34 cellular contexts compared by ENCODE assay signal in genomic region chr15:25727867-25728600, GRCh38.
DNase-seq lines count a peak whose midpoint lies in the region; ATAC-seq and TF ChIP-seq lines count a peak whose summit lies in the region.
"Had no signal": no experiment of that assay in that cellular context is flagged by ENCODE, and none has a peak within 500 bp of the region (broad histone marks: within the 10 kb centered on the region; RNA-seq: fewer than 3 reads in every experiment).

No MANE protein-coding gene starts in this region.

- H3K4me2 ChIP-seq in neuronal stem cell (ENCODE audit: insufficient read depth, low read length, poor library complexity, severe bottlenecking) = no peak overlapping the region

- H3K79me1 ChIP-seq in neuronal stem cell (ENCODE audit: low read depth, low read length) = no peaks in the 10 kb centered on the region

- H3K36me3 Mint-ChIP-seq in activated naive CD8-positive, alpha-beta T cell treated with anti-CD3 and anti-CD28 coated beads, Interleukin-2, amount 50 U/mL, for 24 hours (ENCODE audit: low read depth) = peaks cover 6% of the 10 kb centered on the region
- peaks cover 8% of the 10 kb centered on the region for H3K36me3 Mint-ChIP-seq in activated naive CD8-positive, alpha-beta T cell treated with anti-CD3 and anti-CD28 coated beads for 36 hours
- no peaks in the 10 kb centered on the region for H3K36me3 Mint-ChIP-seq in stimulated activated memory B cell treated with anti-CD40 and anti-IgM and Interleukin-4, amounts not matched to agents 10 μg/mL and 1 μg/mL and 100 μg/mL, for 72 hours

- no peak overlapping the region for H3K14ac ChIP-seq in neuronal stem cell (ENCODE audit: low read length)

- H3K4me3 ChIP-seq in esophagus muscularis mucosa = no peak overlapping the region
- no peak overlapping the region for H3K4me3 ChIP-seq in neuronal stem cell (ENCODE audit: low read length in 2 of 2)
- H3K4me3 ChIP-seq: adrenal gland, esophagus squamous epithelium, lung, mucosa of descending colon, pancreas, thyroid gland had no signal

- H3K27me3 ChIP-seq in esophagus muscularis mucosa (no peaks in the 10 kb centered on the region), neuronal stem cell (ENCODE audit: control insufficient read depth in 3 of 3, insufficient read depth in 3 of 3, low read depth in 1 of 3, low read length in 3 of 3) (no peaks in the 10 kb centered on the region)
- H3K27me3 ChIP-seq: adrenal gland, esophagus squamous epithelium, pancreas, thyroid gland had no signal

- TF ChIP-seq EP300 in esophagus muscularis mucosa (IDR thresholded peaks at IDR 0.05) = no peak

- H3K27ac Mint-ChIP-seq in activated naive CD8-positive, alpha-beta T cell treated with anti-CD3 and anti-CD28 coated beads, Interleukin-2, amount 50 U/mL, for 24 hours = no peak overlapping the region
- H3K27ac Mint-ChIP-seq in activated naive CD8-positive, alpha-beta T cell treated with anti-CD3 and anti-CD28 coated beads for 36 hours = no peak overlapping the region
- H3K27ac Mint-ChIP-seq in stimulated activated memory B cell treated with anti-CD40 and anti-IgM and Interleukin-4, amounts not matched to agents 10 μg/mL and 1 μg/mL and 100 μg/mL, for 72 hours = no peak overlapping the region
- H3K27ac Mint-ChIP-seq: B cell; CD8-positive, alpha-beta T cell; nephron progenitor cell had no signal

- no peak for TF ChIP-seq CTCF in esophagus muscularis mucosa (IDR thresholded peaks at IDR 0.05)

- H3K9me3 ChIP-seq in esophagus muscularis mucosa = no peaks in the 10 kb centered on the region
- no peaks in the 10 kb centered on the region for H3K9me3 ChIP-seq in neuronal stem cell (replicated peaks in 1 of 2; ENCODE audit: control insufficient read depth in 2 of 2, insufficient read depth in 1 of 2, low read depth in 1 of 2, low read length in 2 of 2)
- H3K9me3 ChIP-seq: adrenal gland, esophagus squamous epithelium, pancreas, thyroid gland had no signal

- H3K9me3 Mint-ChIP-seq in activated naive CD8-positive, alpha-beta T cell treated with anti-CD3 and anti-CD28 coated beads, Interleukin-2, amount 50 U/mL, for 24 hours = no peaks in the 10 kb centered on the region
- no peaks in the 10 kb centered on the region for H3K9me3 Mint-ChIP-seq in activated naive CD8-positive, alpha-beta T cell treated with anti-CD3 and anti-CD28 coated beads for 36 hours
- H3K9me3 Mint-ChIP-seq in stimulated activated memory B cell treated with anti-CD40 and anti-IgM and Interleukin-4, amounts not matched to agents 10 μg/mL and 1 μg/mL and 100 μg/mL, for 72 hours = no peaks in the 10 kb centered on the region
- H3K9me3 Mint-ChIP-seq: activated T-cell treated with anti-CD3 and anti-CD28 coated beads, Interleukin-2, amount 50 U/mL, for 4 hours; CD8-positive, alpha-beta T cell; central memory CD8-positive, alpha-beta T cell; nephron progenitor cell; stimulated activated naive CD8-positive, alpha-beta T cell treated with anti-CD3 and anti-CD28 coated beads, Interleukin-15, amount 100 ng/mL, for 72 hours had no signal

- peak; percentile 16 for ATAC-seq in activated naive CD8-positive, alpha-beta T cell treated with anti-CD3 and anti-CD28 coated beads, Interleukin-2, amount 50 U/mL, for 24 hours
- ATAC-seq in stimulated activated memory B cell treated with anti-CD40 and anti-IgM and Interleukin-4, amounts not matched to agents 10 μg/mL and 1 μg/mL and 100 μg/mL, for 72 hours = no peak
- ATAC-seq: activated CD4-positive, CD25-positive, alpha-beta regulatory T cell treated with anti-CD3 and anti-CD28 coated beads, Interleukin-2, amount 50 U/mL, for 24 hours; activated T-cell treated with anti-CD3 and anti-CD28 coated beads, Interleukin-2, amount 50 U/mL, for 4 hours; CD8-positive, alpha-beta T cell; mucosa of descending colon; pancreas; stimulated activated naive CD8-positive, alpha-beta T cell treated with anti-CD3 and anti-CD28 coated beads, Interleukin-15, amount 100 ng/mL, for 72 hours had no signal

- no peak overlapping the region for H2BK15ac ChIP-seq in neuronal stem cell (ENCODE audit: low read length)

- H4K8ac ChIP-seq in neuronal stem cell (ENCODE audit: low read depth, low read length) = no peak overlapping the region

- H4K91ac ChIP-seq in neuronal stem cell (ENCODE audit: low read depth, low read length, poor library complexity) = peak overlapping the region; percentile 79

- H3K18ac ChIP-seq in neuronal stem cell (ENCODE audit: low read length) = peak overlapping the region; percentile 33

- H2BK5ac ChIP-seq in neuronal stem cell (ENCODE audit: low read length) = peak overlapping the region; percentile 28

- H3K23ac ChIP-seq in neuronal stem cell (ENCODE audit: low read depth, low read length, poor library complexity) = no peak overlapping the region

- H2BK120ac ChIP-seq in neuronal stem cell (ENCODE audit: low read depth, low read length) = no peak overlapping the region

- WGBS in esophagus muscularis mucosa = 89% methylated on average over 17 of the region's 18 CpGs
- WGBS in neuronal stem cell (ENCODE audit: extremely low coverage in 2 of 2, insufficient read length in 2 of 2, insufficient replicate concordance in 1 of 2), 2 donors = no CpG with 5 or more reads among the region's 18 CpGs

- peaks cover 2% of the 10 kb centered on the region for H3K4me1 Mint-ChIP-seq in activated naive CD8-positive, alpha-beta T cell treated with anti-CD3 and anti-CD28 coated beads, Interleukin-2, amount 50 U/mL, for 24 hours
- H3K4me1 Mint-ChIP-seq in activated naive CD8-positive, alpha-beta T cell treated with anti-CD3 and anti-CD28 coated beads for 36 hours = no peaks in the 10 kb centered on the region
- no peaks in the 10 kb centered on the region for H3K4me1 Mint-ChIP-seq in stimulated activated memory B cell treated with anti-CD40 and anti-IgM and Interleukin-4, amounts not matched to agents 10 μg/mL and 1 μg/mL and 100 μg/mL, for 72 hours
- H3K4me1 Mint-ChIP-seq: B cell; central memory CD8-positive, alpha-beta T cell; stimulated activated naive CD8-positive, alpha-beta T cell treated with anti-CD3 and anti-CD28 coated beads, Interleukin-15, amount 100 ng/mL, for 72 hours had no signal

- H3K9ac ChIP-seq in neuronal stem cell (ENCODE audit: low read depth, low read length, poor library complexity) = no peak overlapping the region

- no peak for TF ChIP-seq POLR2A in esophagus muscularis mucosa (IDR thresholded peaks at IDR 0.05; ENCODE audit: low read depth)

- H2BK12ac ChIP-seq in neuronal stem cell (ENCODE audit: low read length) = no peak overlapping the region

- no peaks in the 10 kb centered on the region for H3K27me3 Mint-ChIP-seq in activated naive CD8-positive, alpha-beta T cell treated with anti-CD3 and anti-CD28 coated beads, Interleukin-2, amount 50 U/mL, for 24 hours
- H3K27me3 Mint-ChIP-seq in activated naive CD8-positive, alpha-beta T cell treated with anti-CD3 and anti-CD28 coated beads for 36 hours = no peaks in the 10 kb centered on the region
- peaks cover 5% of the 10 kb centered on the region for H3K27me3 Mint-ChIP-seq in stimulated activated memory B cell treated with anti-CD40 and anti-IgM and Interleukin-4, amounts not matched to agents 10 μg/mL and 1 μg/mL and 100 μg/mL, for 72 hours
- H3K27me3 Mint-ChIP-seq: B cell; central memory CD8-positive, alpha-beta T cell; stimulated activated naive CD8-positive, alpha-beta T cell treated with anti-CD3 and anti-CD28 coated beads, Interleukin-15, amount 100 ng/mL, for 72 hours had no signal

- H3K36me3 ChIP-seq in esophagus muscularis mucosa = peaks cover 0 to 35% (median 16%) of the 10 kb centered on the region in 4 donors
- no peaks in the 10 kb centered on the region for H3K36me3 ChIP-seq in neuronal stem cell (replicated peaks in 1 of 2; ENCODE audit: control insufficient read depth in 2 of 2, insufficient read depth in 2 of 2, low read length in 2 of 2)
- H3K36me3 ChIP-seq: adrenal gland, pancreas, thyroid gland had no signal

- H2AFZ ChIP-seq in neuronal stem cell (ENCODE audit: low read length) = no peak overlapping the region

- H3K4ac ChIP-seq in neuronal stem cell (ENCODE audit: low read length) = no peak overlapping the region

- peaks cover 0 to 3% (median 1%) of the 10 kb centered on the region in 4 donors for H3K4me1 ChIP-seq in esophagus muscularis mucosa
- H3K4me1 ChIP-seq in neuronal stem cell (ENCODE audit: control insufficient read depth in 2 of 2, insufficient read depth in 1 of 2, low read depth in 1 of 2, low read length in 2 of 2) = no peaks in the 10 kb centered on the region
- H3K4me1 ChIP-seq: adrenal gland, esophagus squamous epithelium, pancreas, thyroid gland had no signal

- no peak overlapping the region for H3K4me3 Mint-ChIP-seq in activated naive CD8-positive, alpha-beta T cell treated with anti-CD3 and anti-CD28 coated beads, Interleukin-2, amount 50 U/mL, for 24 hours
- H3K4me3 Mint-ChIP-seq in activated naive CD8-positive, alpha-beta T cell treated with anti-CD3 and anti-CD28 coated beads for 36 hours = no peak overlapping the region
- H3K4me3 Mint-ChIP-seq in stimulated activated memory B cell treated with anti-CD40 and anti-IgM and Interleukin-4, amounts not matched to agents 10 μg/mL and 1 μg/mL and 100 μg/mL, for 72 hours = no peak overlapping the region
- H3K4me3 Mint-ChIP-seq: activated T-cell treated with anti-CD3 and anti-CD28 coated beads, Interleukin-2, amount 50 U/mL, for 4 hours; B cell; CD8-positive, alpha-beta T cell; central memory CD8-positive, alpha-beta T cell; nephron progenitor cell; stimulated activated naive CD8-positive, alpha-beta T cell treated with anti-CD3 and anti-CD28 coated beads, Interleukin-15, amount 100 ng/mL, for 72 hours had no signal

- H3K27ac ChIP-seq in esophagus muscularis mucosa (replicated peaks in 1 of 4) (no peak overlapping the region), neuronal stem cell (replicated peaks; ENCODE audit: low read length) (no peak overlapping the region)
- H3K27ac ChIP-seq: adrenal gland, esophagus squamous epithelium, pancreas, thyroid gland had no signal

- DNase-seq in activated naive CD8-positive, alpha-beta T cell treated with anti-CD3 and anti-CD28 coated beads, Interleukin-2, amount 50 U/mL, for 24 hours = no peak
- no peak for DNase-seq in activated naive CD8-positive, alpha-beta T cell treated with anti-CD3 and anti-CD28 coated beads for 36 hours
- peak; percentile 77 for DNase-seq in esophagus muscularis mucosa (ENCODE audit: extremely low spot score)
- no peak for DNase-seq in neuronal stem cell (ENCODE audit: low spot score)
- peak; percentile 20 for DNase-seq in ureter (ENCODE audit: low spot score)
- no peak for DNase-seq in NCI-H1930 (lab: John Stamatoyannopoulos, UW)
- DNase-seq in DMS79 (lab: John Stamatoyannopoulos, UW) = no peak
- DNase-seq: ACHN; activated CD4-positive, alpha-beta T cell treated with anti-CD3 and anti-CD28 coated beads, Interleukin-2, amount 50 U/mL, for 48 hours; activated gamma-delta T cell; activated T-cell treated with anti-CD3 and anti-CD28 coated beads, Interleukin-2, amount 50 U/mL, for 4 hours; esophagus squamous epithelium; GOT3; KBM-7; kidney glomerular epithelial cell; mucosa of descending colon; NCI-H1105; NCI-H187 treated with DMSO at 0.1 percent for 48 hours; NCI-H2171 treated with DMSO at 0.1 percent for 48 hours; NCI-H510A; nephron progenitor cell; pancreas; small intestine; stimulated activated CD4-positive, alpha-beta T cell treated with anti-CD3 and anti-CD28 coated beads, Interleukin-1b, Interleukin-23, amount 100 ng/mL, for 48 hours; stimulated activated naive CD8-positive, alpha-beta T cell treated with anti-CD3 and anti-CD28 coated beads, Interleukin-15, amount 100 ng/mL, for 72 hours; T-helper 2 cell; thyroid gland had no signal

- intact Hi-C loops in esophagus muscularis mucosa (cut with DNase I) = no loop called here

- no peak overlapping the region for H2AK5ac ChIP-seq in neuronal stem cell (ENCODE audit: low read depth, low read length)

Comparison
In these comparisons a context has a peak if more than half of its experiments do, and no peak if none do; other contexts are left out.
1. DNase-seq: peak in esophagus muscularis mucosa (single experiment) and ureter (single experiment); none in activated naive CD8-positive, alpha-beta T cell treated with anti-CD3 and anti-CD28 coated beads, Interleukin-2, amount 50 U/mL, for 24 hours (single experiment), activated naive CD8-positive, alpha-beta T cell treated with anti-CD3 and anti-CD28 coated beads for 36 hours (single experiment), neuronal stem cell (single experiment), NCI-H1930 (0 of 2) and DMS79 (single experiment).